Comparison of ENCODE assay signal across 1 cellular context in genomic region chr2:197453914-197454398, GRCh38.
A peak's percentile ranks its signal among the peaks of the same experiment; 100 is the strongest.
TF ChIP-seq lines count a peak whose summit lies in the region.

No MANE protein-coding gene starts in this region.

TF ChIP-seq in HepG2, 621 proteins besides CTCF, POLR2A, EP300 and RAD21 (continued from another document):
- TF ChIP-seq, protein P1, sequence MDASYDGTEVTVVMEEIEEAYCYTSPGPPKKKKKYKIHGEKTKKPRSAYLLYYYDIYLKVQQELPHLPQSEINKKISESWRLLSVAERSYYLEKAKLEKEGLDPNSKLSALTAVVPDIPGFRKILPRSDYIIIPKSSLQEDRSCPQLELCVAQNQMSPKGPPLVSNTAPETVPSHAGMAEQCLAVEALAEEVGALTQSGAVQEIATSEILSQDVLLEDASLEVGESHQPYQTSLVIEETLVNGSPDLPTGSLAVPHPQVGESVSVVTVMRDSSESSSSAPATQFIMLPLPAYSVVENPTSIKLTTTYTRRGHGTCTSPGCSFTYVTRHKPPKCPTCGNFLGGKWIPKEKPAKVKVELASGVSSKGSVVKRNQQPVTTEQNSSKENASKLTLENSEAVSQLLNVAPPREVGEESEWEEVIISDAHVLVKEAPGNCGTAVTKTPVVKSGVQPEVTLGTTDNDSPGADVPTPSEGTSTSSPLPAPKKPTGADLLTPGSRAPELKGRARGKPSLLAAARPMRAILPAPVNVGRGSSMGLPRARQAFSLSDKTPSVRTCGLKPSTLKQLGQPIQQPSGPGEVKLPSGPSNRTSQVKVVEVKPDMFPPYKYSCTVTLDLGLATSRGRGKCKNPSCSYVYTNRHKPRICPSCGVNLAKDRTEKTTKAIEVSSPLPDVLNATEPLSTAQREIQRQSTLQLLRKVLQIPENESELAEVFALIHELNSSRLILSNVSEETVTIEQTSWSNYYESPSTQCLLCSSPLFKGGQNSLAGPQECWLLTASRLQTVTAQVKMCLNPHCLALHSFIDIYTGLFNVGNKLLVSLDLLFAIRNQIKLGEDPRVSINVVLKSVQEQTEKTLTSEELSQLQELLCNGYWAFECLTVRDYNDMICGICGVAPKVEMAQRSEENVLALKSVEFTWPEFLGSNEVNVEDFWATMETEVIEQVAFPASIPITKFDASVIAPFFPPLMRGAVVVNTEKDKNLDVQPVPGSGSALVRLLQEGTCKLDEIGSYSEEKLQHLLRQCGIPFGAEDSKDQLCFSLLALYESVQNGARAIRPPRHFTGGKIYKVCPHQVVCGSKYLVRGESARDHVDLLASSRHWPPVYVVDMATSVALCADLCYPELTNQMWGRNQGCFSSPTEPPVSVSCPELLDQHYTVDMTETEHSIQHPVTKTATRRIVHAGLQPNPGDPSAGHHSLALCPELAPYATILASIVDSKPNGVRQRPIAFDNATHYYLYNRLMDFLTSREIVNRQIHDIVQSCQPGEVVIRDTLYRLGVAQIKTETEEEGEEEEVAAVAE (CRISPR knock-in tag; IDR thresholded peaks at IDR 0.05; ENCODE audit: borderline replicate concordance) = peak; percentile 39; the same call in 1 of the 2 replicates
- TF ChIP-seq, protein P2, sequence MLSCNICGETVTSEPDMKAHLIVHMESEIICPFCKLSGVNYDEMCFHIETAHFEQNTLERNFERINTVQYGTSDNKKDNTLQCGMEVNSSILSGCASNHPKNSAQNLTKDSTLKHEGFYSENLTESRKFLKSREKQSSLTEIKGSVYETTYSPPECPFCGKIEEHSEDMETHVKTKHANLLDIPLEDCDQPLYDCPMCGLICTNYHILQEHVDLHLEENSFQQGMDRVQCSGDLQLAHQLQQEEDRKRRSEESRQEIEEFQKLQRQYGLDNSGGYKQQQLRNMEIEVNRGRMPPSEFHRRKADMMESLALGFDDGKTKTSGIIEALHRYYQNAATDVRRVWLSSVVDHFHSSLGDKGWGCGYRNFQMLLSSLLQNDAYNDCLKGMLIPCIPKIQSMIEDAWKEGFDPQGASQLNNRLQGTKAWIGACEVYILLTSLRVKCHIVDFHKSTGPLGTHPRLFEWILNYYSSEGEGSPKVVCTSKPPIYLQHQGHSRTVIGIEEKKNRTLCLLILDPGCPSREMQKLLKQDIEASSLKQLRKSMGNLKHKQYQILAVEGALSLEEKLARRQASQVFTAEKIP (CRISPR knock-in tag; IDR thresholded peaks at IDR 0.05; ENCODE audit: borderline replicate concordance) = no peak
- TF ChIP-seq FIP1L1 (IDR thresholded peaks at IDR 0.05; ENCODE audit: borderline replicate concordance, insufficient read depth, low read depth, low read length) (no peak), ZNF788 (CRISPR knock-in tag; IDR thresholded peaks at IDR 0.05; ENCODE audit: borderline replicate concordance) (peak; percentile 39; the same call in 1 of the 2 replicates), POLR2G (IDR thresholded peaks at IDR 0.05; ENCODE audit: low read depth, low read length) (peak; percentile 94), ZNF354B (CRISPR knock-in tag; IDR thresholded peaks at IDR 0.05) (no peak), KDM1A (CRISPR knock-in tag; IDR thresholded peaks at IDR 0.05) (0 out of 2 replicates have a peak, but pooled peaks have one; percentile 13), ZSCAN30 (CRISPR knock-in tag; IDR thresholded peaks at IDR 0.05) (0 out of 2 replicates have a peak, but pooled peaks have one; percentile 70), ETV5 (CRISPR knock-in tag; IDR thresholded peaks at IDR 0.05; ENCODE audit: borderline replicate concordance) (peak; percentile 91; the same call in 1 of the 2 replicates), KLF11 (CRISPR knock-in tag; IDR thresholded peaks at IDR 0.05) (peak; percentile 5; the same call in 1 of the 2 replicates), JUN (CRISPR knock-in tag; IDR thresholded peaks at IDR 0.05) (peak; percentile 52; the same call in 1 of the 2 replicates), SIN3A (IDR thresholded peaks at IDR 0.05; ENCODE audit: borderline replicate concordance, low read depth, low read length) (0 out of 2 replicates have a peak, but pooled peaks have one; percentile 83), FOXK2 (IDR thresholded peaks at IDR 0.05) (peak; percentile 83), ZNF329 (CRISPR knock-in tag; IDR thresholded peaks at IDR 0.05; ENCODE audit: low read depth) (0 out of 2 replicates have a peak, but pooled peaks have one; percentile 63), SP140L (CRISPR knock-in tag; IDR thresholded peaks at IDR 0.05; ENCODE audit: borderline replicate concordance) (0 out of 2 replicates have a peak, but pooled peaks have one; percentile 33), ZFP36L1 (CRISPR knock-in tag; IDR thresholded peaks at IDR 0.05) (0 out of 2 replicates have a peak, but pooled peaks have one; percentile 67), MYNN (CRISPR knock-in tag; IDR thresholded peaks at IDR 0.05; ENCODE audit: low read depth) (no peak), TBL1XR1 (IDR thresholded peaks at IDR 0.05; ENCODE audit: borderline replicate concordance, low read length, partially characterized antibody) (peak; percentile 54), GTF2F1 (IDR thresholded peaks at IDR 0.05; ENCODE audit: low read length) (peak; percentile 89), ZNF292 (CRISPR knock-in tag; IDR thresholded peaks at IDR 0.05; ENCODE audit: borderline replicate concordance, low read depth) (peak; percentile 27; the same call in 1 of the 2 replicates), PRDM10 (CRISPR knock-in tag; IDR thresholded peaks at IDR 0.05; ENCODE audit: low read depth) (peak; percentile 85; the same call in 1 of the 2 replicates)
